ENCODE assay signal across 19 cellular contexts in genomic region chr16:70391446-70391845, GRCh38. TPM values are rescaled to one million over a fixed set of nuclear protein-coding genes. Genes with fewer than 3 reads are reported as not detected.
DNase-seq lines count a peak whose midpoint lies in the region; ATAC-seq, FAIRE-seq and TF ChIP-seq lines count a peak whose summit lies in the region.
"Had no signal": no experiment of that assay in that cellular context is flagged by ENCODE, and none has a peak within 500 bp of the region (broad histone marks: within the 10 kb centered on the region; RNA-seq: fewer than 3 reads in every experiment).

No MANE protein-coding gene starts in this region.

- no peak for DNase-seq in neural progenitor cell (ENCODE audit: low spot score)
- no peak for DNase-seq in D721Med (ENCODE audit: insufficient read length, low spot score)
- no peak for DNase-seq in CD1c-positive myeloid dendritic cell (ENCODE audit: extremely low spot score)
- DNase-seq in NOMO-1 treated with DMSO at 0.1 percent for 48 hours (lab: John Stamatoyannopoulos, UW; ENCODE audit: unreplicated experiment), result no peak
- DNase-seq: AML-193; Calu3; CD4-positive, alpha-beta T cell; DMS79; MV-4-11; NCI-H1436 treated with DMSO at 0.1 percent for 48 hours; NCI-H2081; SIG-M5 had no signal

- no peaks in the 10 kb centered on the region for H3K27me3 Mint-ChIP-seq in neural progenitor cell (ENCODE audit: insufficient read depth, low read depth)
- H3K27me3 Mint-ChIP-seq: CD4-positive, alpha-beta T cell had no signal

- POLR2A ChIA-PET in HEK293 (lab: Yijun Ruan, JAX), result interaction anchor here (1.4 kb wide), 1 partner anchor 10 kb away, joined by 7 read pairs; no protein-coding TSS in a partner anchor

- H3K27me3 ChIP-seq in BLaER1 (no peaks in the 10 kb centered on the region), neural progenitor cell (no peaks in the 10 kb centered on the region)

- no peaks in the 10 kb centered on the region for H3F3A ChIP-seq in neural progenitor cell (ENCODE audit: low read depth)

- H3K36me3 ChIP-seq in BLaER1, result peaks cover 95% of the 10 kb centered on the region
- peaks cover 0 to 55% of the 10 kb centered on the region in 2 experiments; a peak in 2 of 3 replicates for H3K36me3 ChIP-seq in HEK293 (ENCODE audit: control insufficient read depth in 2 of 2, insufficient read depth in 1 of 2, low read length in 2 of 2)
- no peaks in the 10 kb centered on the region for H3K36me3 ChIP-seq in neural progenitor cell

- no peaks in the 10 kb centered on the region for H3K9me3 Mint-ChIP-seq in neural progenitor cell
- H3K9me3 Mint-ChIP-seq: CD4-positive, alpha-beta T cell; GM23338 had no signal

- H3K9me3 ChIP-seq in BLaER1, result no peaks in the 10 kb centered on the region
- H3K9me3 ChIP-seq in HEK293 (ENCODE audit: control insufficient read depth, insufficient read depth, low read depth, low read length), result no peaks in the 10 kb centered on the region
- no peaks in the 10 kb centered on the region for H3K9me3 ChIP-seq in neural progenitor cell (ENCODE audit: low read depth)

- CTCF ChIA-PET in HEK293 (lab: Yijun Ruan, JAX), result interaction anchor here (1.0 kb wide), 1 partner anchor 65 kb away, joined by 5 read pairs; no protein-coding TSS in a partner anchor

- peaks cover 7% of the 10 kb centered on the region for H3K4me1 Mint-ChIP-seq in neural progenitor cell
- H3K4me1 Mint-ChIP-seq: GM23338 had no signal

- peaks cover 14% of the 10 kb centered on the region for H3K4me1 ChIP-seq in BLaER1
- no peaks in the 10 kb centered on the region for H3K4me1 ChIP-seq in HEK293 (ENCODE audit: control insufficient read depth, insufficient read depth, low read length)
- no peaks in the 10 kb centered on the region for H3K4me1 ChIP-seq in neural progenitor cell

- no peak overlapping the region for H3K4me3 ChIP-seq in BLaER1
- no peak overlapping the region for H3K4me3 ChIP-seq in HEK293 (ENCODE audit: low read depth, low read length)
- no peak overlapping the region for H3K4me3 ChIP-seq in neural progenitor cell
- H3K4me3 ChIP-seq: GM12878, GM23338 had no signal

- peak overlapping the region; percentile 16 for H3K27ac Mint-ChIP-seq in neural progenitor cell
- H3K27ac Mint-ChIP-seq: CD4-positive, alpha-beta T cell; GM23338 had no signal

- H3K36me3 Mint-ChIP-seq in neural progenitor cell, result peaks cover 14% of the 10 kb centered on the region

- H3K4me2 ChIP-seq in BLaER1 (peak overlapping the region; percentile 24; the same call in 1 of the 2 replicates), neural progenitor cell (no peak overlapping the region)
- H3K4me2 ChIP-seq: GM23338 had no signal

- H3K27ac ChIP-seq in BLaER1 (peak overlapping the region; percentile 9; the same call in 1 of the 2 replicates), HEK293 (ENCODE audit: extremely low read depth, low read depth, low read length) (no peak overlapping the region), angular gyrus (ENCODE audit: low read depth, low read length) (peak overlapping the region; percentile 63), neural progenitor cell (no peak overlapping the region)

- no peak overlapping the region for H2AFZ ChIP-seq in neural progenitor cell (replicated peaks)
- H2AFZ ChIP-seq: GM23338 had no signal

- H3K9ac ChIP-seq in BLaER1, result no peak overlapping the region
- H3K9ac ChIP-seq in neural progenitor cell, result no peak overlapping the region

- TF ChIP-seq CTCF in HEK293 (tag by site-specific recombination; IDR thresholded peaks at IDR 0.05), result no peak
- TF ChIP-seq CTCF in neural progenitor cell (IDR thresholded peaks at IDR 0.05), result no peak
- TF ChIP-seq CTCF in D721Med (IDR thresholded peaks at IDR 0.05; ENCODE audit: insufficient read depth, missing control alignments), result no peak

- no peak overlapping the region for H3K4me3 Mint-ChIP-seq in neural progenitor cell
- H3K4me3 Mint-ChIP-seq: CD4-positive, alpha-beta T cell; GM23338 had no signal

- FAIRE-seq in D721Med (lab: Jason Lieb, UNC), result no peak
- FAIRE-seq: GM12878, GM18507 had no signal

- peaks cover 33% of the 10 kb centered on the region for H4K20me1 ChIP-seq in BLaER1
- H4K20me1 ChIP-seq in neural progenitor cell (ENCODE audit: low read depth), result peaks cover 5% of the 10 kb centered on the region

- no peak for ATAC-seq in HG03039 (IDR thresholded peaks at IDR 0.05; ENCODE audit: unreplicated experiment)
- ATAC-seq: GM12878, GM23338 had no signal

- H3K79me2 ChIP-seq in neural progenitor cell (ENCODE audit: low read depth), result no peaks in the 10 kb centered on the region

TF ChIP-seq in HEK293, 187 proteins besides CTCF, POLR2A, EP300 and RAD21:
- TF ChIP-seq ZNF302 (tag by site-specific recombination; IDR thresholded peaks at IDR 0.05; ENCODE audit: low read depth) (no peak), ZBTB7A (tag by site-specific recombination; IDR thresholded peaks at IDR 0.05; ENCODE audit: low read depth) (no peak), SP7 (tag by site-specific recombination; IDR thresholded peaks at IDR 0.05) (no peak), ZNF664 (tag by site-specific recombination; IDR thresholded peaks at IDR 0.05) (no peak), ZNF350 (tag by site-specific recombination; IDR thresholded peaks at IDR 0.05) (no peak), ZIC2 (tag by site-specific recombination; IDR thresholded peaks at IDR 0.05) (peak; percentile 88), ZNF560 (tag by site-specific recombination; IDR thresholded peaks at IDR 0.05; ENCODE audit: borderline replicate concordance) (no peak), HOXA7 (CRISPR knock-in tag; IDR thresholded peaks at IDR 0.05; ENCODE audit: borderline replicate concordance) (no peak)

RNA-seq across cellular contexts. Expression of gene DDX19A, which starts 44.7 kb away (rescaled TPM):
- total RNA-seq in neural progenitor cell (ENCODE audit: low replicate concordance), result 45.1 and 55.4 TPM in 2 replicates

RNA-seq across cellular contexts. Expression of gene ST3GAL2, which starts 47.5 kb away (rescaled TPM):
- 11.6 and 34.5 TPM in 2 replicates for total RNA-seq in neural progenitor cell (ENCODE audit: low replicate concordance)

Comparison
In these comparisons a context has a peak if more than half of its experiments do, and no peak if none do; other contexts are left out.
1. H3K27ac ChIP-seq: peak in BLaER1 (single experiment) and angular gyrus (single experiment); none in HEK293 (single experiment) and neural progenitor cell (single experiment).